8 cellular contexts compared by ENCODE assay signal in the genomic region with DNA sequence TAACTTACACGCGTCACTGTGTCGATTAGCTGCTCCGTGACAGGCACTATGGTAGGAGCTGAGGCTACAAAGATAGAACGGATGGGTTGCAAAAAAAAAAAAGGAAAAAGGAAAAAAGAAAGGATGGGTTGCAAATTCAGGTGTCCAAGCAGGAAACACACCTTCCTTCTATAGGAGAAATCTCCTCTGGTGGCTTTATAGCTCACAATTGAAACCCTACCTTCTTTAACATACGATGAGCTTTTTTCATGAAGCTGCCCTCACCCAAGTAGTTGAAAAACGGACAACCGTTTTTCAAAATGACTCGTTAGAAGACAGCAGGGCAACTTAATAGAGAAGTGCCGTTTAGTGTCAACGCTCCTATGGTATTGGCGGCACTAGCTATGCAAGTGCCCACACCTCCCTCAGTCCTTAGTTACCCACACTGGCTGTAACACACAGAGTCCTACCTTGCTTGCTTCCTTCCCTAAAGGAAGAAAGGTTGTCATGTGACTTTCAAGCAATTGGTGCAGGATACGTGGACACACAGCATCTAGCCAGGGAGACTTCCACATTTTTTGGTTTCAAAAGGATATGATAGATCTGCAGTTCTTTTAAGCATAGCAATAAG. TPM values are rescaled to one million over a fixed set of nuclear protein-coding genes. Genes with fewer than 3 reads are reported as not detected.
A peak's percentile ranks its signal among the peaks of the same experiment; 100 is the strongest.
DNase-seq lines count a peak whose midpoint lies in the region; ATAC-seq, FAIRE-seq and TF ChIP-seq lines count a peak whose summit lies in the region.

No MANE protein-coding gene starts in this region.

- H3K4me2 ChIP-seq in PC-3 (ENCODE audit: low read length) (peak overlapping the region; percentile 92), mammary epithelial cell (ENCODE audit: insufficient read depth, low read depth, low read length) (peak overlapping the region; percentile 95)

- peak; percentile 43 for ATAC-seq in HG03558 (IDR thresholded peaks at IDR 0.05; ENCODE audit: extremely low read depth, unreplicated experiment)
- peak; percentile 35 for ATAC-seq in PC-3

- peak overlapping the region; percentile 98 for H3K27ac ChIP-seq in ACC112 (ENCODE audit: low read depth, low read length)
- H3K27ac ChIP-seq in PC-3 (ENCODE audit: low read length) = peak overlapping the region; percentile 83
- H3K27ac ChIP-seq in mammary epithelial cell (ENCODE audit: insufficient read depth, low read depth, low read length) = peak overlapping the region; percentile 93
- peak overlapping the region; percentile 94 to 96 for H3K27ac ChIP-seq in kidney (ENCODE audit: low read depth in 2 of 2, low read length in 2 of 2)

- BruUV-seq in PC-3 (replicated peaks; lab: Mats Ljungman, UMichigan) (no TSS peak), mammary epithelial cell (replicated peaks; lab: Mats Ljungman, UMichigan) (no TSS peak)

- H3K36me3 ChIP-seq in ACC112 (ENCODE audit: insufficient read depth, low read length) (peaks cover 4% of the 10 kb centered on the region; the same call in 1 of the 2 replicates), PC-3 (ENCODE audit: low read depth, low read length) (no peaks in the 10 kb centered on the region), mammary epithelial cell (ENCODE audit: insufficient read depth, low read length) (no peaks in the 10 kb centered on the region), kidney (ENCODE audit: control insufficient read depth in 1 of 2, insufficient read depth in 2 of 2, low read length in 2 of 2) (no peaks in the 10 kb centered on the region)

- no peaks in the 10 kb centered on the region for H3F3A ChIP-seq in PC-3 (ENCODE audit: low read length, unreplicated experiment)

- CTCF ChIA-PET in PC-3 (lab: Charles Lee) (interaction anchor here (0.9 kb wide), 1 partner anchor 44 kb away, joined by 3 read pairs; no protein-coding TSS in a partner anchor), mammary epithelial cell (lab: Charles Lee; ENCODE audit: low non-redundant PET) (interaction anchor here (0.7 kb wide), 1 partner anchor 66 kb away, joined by 5 read pairs; a partner anchor contains a TSS)

- POLR2A ChIA-PET in PC-3 (lab: Charles Lee; ENCODE audit: unreplicated experiment) = interaction anchor here (0.6 to 1.2 kb wide), 4 partner anchors 28 to 1901 kb away, joined by 3 to 15 read pairs (median 6); a partner anchor contains a TSS

- peaks cover 8% of the 10 kb centered on the region; the same call in 1 of the 2 replicates for H4K20me1 ChIP-seq in PC-3 (ENCODE audit: low read length)
- H4K20me1 ChIP-seq in mammary epithelial cell (ENCODE audit: insufficient read depth, low read length) = no peaks in the 10 kb centered on the region

- intact Hi-C loops in PC-3 (cut with micrococcal nuclease) = loop anchor here (2.0 kb wide), 1 partner anchor 66 kb away; a partner anchor contains a TSS
- intact Hi-C loops in mammary epithelial cell (cut with micrococcal nuclease) = loop anchor here (1.0 to 5.0 kb wide), 3 partner anchors 52 to 640 kb away; a partner anchor contains a TSS
- intact Hi-C loops in kidney (cut with DNase I) = no loop called here

- H3K9ac ChIP-seq in PC-3 (ENCODE audit: low read length) = peak overlapping the region; percentile 96
- peak overlapping the region; percentile 95 for H3K9ac ChIP-seq in mammary epithelial cell (ENCODE audit: insufficient read depth, low read length)
- peak overlapping the region; percentile 90 to 95 for H3K9ac ChIP-seq in kidney (ENCODE audit: low read length in 2 of 2)

- H3K9me3 ChIP-seq in PC-3 (ENCODE audit: low read length) (no peaks in the 10 kb centered on the region), mammary epithelial cell (replicated peaks; ENCODE audit: insufficient read depth, low read length) (peaks cover 2% of the 10 kb centered on the region), kidney (ENCODE audit: control insufficient read depth in 1 of 2, low read length in 2 of 2) (no peaks in the 10 kb centered on the region)

- dilution Hi-C loops in mammary epithelial cell (cut with HindIII; ENCODE audit: low sequenced_read_pairs) = no loop called here

- H3K27me3 ChIP-seq in ACC112 (ENCODE audit: insufficient read depth, low read length) (no peaks in the 10 kb centered on the region), PC-3 (ENCODE audit: low read length) (no peaks in the 10 kb centered on the region), mammary epithelial cell (ENCODE audit: insufficient read depth, low read length) (no peaks in the 10 kb centered on the region)

- H2AFZ ChIP-seq in ACC112 (ENCODE audit: low read length, unreplicated experiment) (peak overlapping the region; percentile 76), PC-3 (ENCODE audit: low read length) (peak overlapping the region; percentile 96), mammary epithelial cell (ENCODE audit: low read depth, low read length) (peak overlapping the region; percentile 88)

- in situ Hi-C loops in mammary epithelial cell (cut with MboI; ENCODE audit: low sequenced_read_pairs in 2 of 2) = no loop called here

- H3K79me2 ChIP-seq in ACC112 (ENCODE audit: control insufficient read depth, insufficient read depth, low read length, unreplicated experiment) = peaks cover 48% of the 10 kb centered on the region
- peaks cover 50% of the 10 kb centered on the region for H3K79me2 ChIP-seq in PC-3 (ENCODE audit: low read length)
- H3K79me2 ChIP-seq in mammary epithelial cell (ENCODE audit: insufficient read depth, low read length) = peaks cover 62% of the 10 kb centered on the region

- H3K4me1 ChIP-seq in ACC112 (ENCODE audit: control insufficient read depth, insufficient read depth, low read length, unreplicated experiment) (peaks cover 12% of the 10 kb centered on the region), PC-3 (ENCODE audit: insufficient read depth, low read length) (peaks cover 18% of the 10 kb centered on the region), mammary epithelial cell (ENCODE audit: insufficient read depth, low read length) (peaks cover 10% of the 10 kb centered on the region), kidney (ENCODE audit: control insufficient read depth in 1 of 2, insufficient read depth in 1 of 2, low read depth in 1 of 2, low read length in 2 of 2) (peaks cover 9 to 12% of the 10 kb centered on the region in 2 donors)

- no peak for FAIRE-seq in kidney (lab: Jason Lieb, UNC)

- TF ChIP-seq CTCF in PC-3 (conservative IDR thresholded peaks at IDR 0.05; ENCODE audit: low read depth, low read length) = no peak
- no peak for TF ChIP-seq CTCF in mammary epithelial cell (conservative IDR thresholded peaks at IDR 0.05 in 1 of 2, IDR thresholded peaks at IDR 0.05 in 1 of 2; ENCODE audit: extremely low read depth in 1 of 2, insufficient read depth in 1 of 2, low read depth in 1 of 2, low read length in 2 of 2)
- TF ChIP-seq CTCF in kidney (IDR thresholded peaks at IDR 0.05; ENCODE audit: borderline replicate concordance, extremely low read depth, insufficient read depth) = no peak

- peak overlapping the region; percentile 80 for H3K4me3 ChIP-seq in ACC112 (ENCODE audit: low read depth, low read length)
- peak overlapping the region; percentile 85 for H3K4me3 ChIP-seq in GM08714 (ENCODE audit: low read length)
- peak overlapping the region; percentile 92 for H3K4me3 ChIP-seq in PC-3 (ENCODE audit: low read length)
- peak overlapping the region; percentile 72 to 80 (median 75) for H3K4me3 ChIP-seq in mammary epithelial cell (replicated peaks in 1 of 3; ENCODE audit: insufficient read depth in 1 of 3, low read depth in 2 of 3, low read length in 3 of 3)
- H3K4me3 ChIP-seq in kidney (ENCODE audit: low read length in 2 of 2) = peak overlapping the region; percentile 76 to 97

- no peaks in the 10 kb centered on the region for H3K9me2 ChIP-seq in PC-3 (replicated peaks; ENCODE audit: low read length)

- WGBS in mammary epithelial cell (ENCODE audit: low coverage, missing lambda C conversion rate) = 4% methylated on average over 8 of the region's 13 CpGs

- DNase-seq in PC-3 (peak; percentile 28), mammary epithelial cell (peak; percentile 54), kidney (no peak)
- peak; percentile 27 for DNase-seq in stimulated activated CD8-positive, alpha-beta memory T cell treated with anti-CD3 and anti-CD28 coated beads, Interleukin-4, amount 100 ng/mL, for 48 hours
- DNase-seq in effector CD8-positive, alpha-beta T cell (lab: John Stamatoyannopoulos, UW) = no peak

RNA-seq across cellular contexts. Expression of a gene that starts 0.7 kb away (rescaled TPM):
- total RNA-seq in PC-3 (2014; rRNA removed) (9.6 and 14.3 TPM in 2 replicates), mammary epithelial cell (10 to 100 TPM; 38.8 to 46.9 TPM), kidney (71.5 TPM)
- polyA plus RNA-seq in mammary epithelial cell (13.5 TPM), kidney (ENCODE audit: insufficient read depth, low read depth, low replicate concordance) (6.2 TPM)
- 25.2 TPM for polyA minus RNA-seq in mammary epithelial cell

Comparison
In these comparisons a context has a peak if more than half of its experiments do, and no peak if none do; other contexts are left out.
1. DNase-seq: peak in PC-3 (single experiment), mammary epithelial cell (single experiment) and stimulated activated CD8-positive, alpha-beta memory T cell treated with anti-CD3 and anti-CD28 coated beads, Interleukin-4, amount 100 ng/mL, for 48 hours (single experiment); none in kidney (single experiment) and effector CD8-positive, alpha-beta T cell (single experiment).
2. Peak in every context shown above with its lines, with median percentiles within 50 percentile points of each other: H2AFZ ChIP-seq, H3K27ac ChIP-seq, H3K4me3 ChIP-seq and H3K9ac ChIP-seq.